In the genomic region with DNA sequence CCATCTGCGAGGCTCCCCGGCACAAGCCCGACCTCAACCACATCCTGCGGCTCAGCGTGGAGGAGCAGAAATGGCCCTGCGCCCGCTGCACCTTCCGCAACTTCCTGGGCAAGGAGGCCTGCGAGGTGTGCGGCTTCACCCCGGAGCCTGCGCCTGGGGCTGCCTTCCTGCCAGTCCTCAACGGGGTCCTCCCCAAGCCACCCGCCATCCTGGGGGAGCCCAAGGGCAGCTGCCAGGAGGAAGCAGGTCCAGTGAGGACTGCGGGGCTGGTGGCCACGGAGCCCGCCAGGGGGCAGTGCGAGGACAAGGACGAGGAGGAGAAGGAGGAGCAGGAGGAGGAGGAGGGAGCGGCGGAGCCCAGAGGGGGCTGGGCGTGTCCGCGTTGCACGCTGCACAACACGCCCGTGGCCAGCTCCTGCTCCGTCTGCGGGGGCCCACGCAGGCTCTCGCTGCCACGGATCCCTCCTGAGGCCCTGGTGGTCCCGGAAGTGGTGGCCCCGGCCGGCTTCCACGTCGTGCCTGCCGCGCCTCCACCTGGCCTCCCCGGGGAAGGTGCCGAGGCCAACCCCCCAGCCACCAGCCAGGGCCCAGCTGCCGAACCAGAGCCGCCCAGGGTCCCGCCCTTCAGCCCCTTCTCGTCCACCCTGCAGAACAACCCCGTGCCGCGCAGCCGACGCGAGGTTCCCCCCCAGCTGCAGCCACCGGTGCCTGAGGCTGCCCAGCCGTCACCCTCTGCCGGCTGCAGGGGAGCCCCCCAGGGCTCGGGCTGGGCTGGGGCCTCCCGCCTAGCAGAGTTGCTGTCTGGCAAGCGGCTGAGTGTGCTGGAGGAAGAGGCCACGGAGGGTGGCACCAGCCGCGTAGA, we compare ENCODE assay signal across 6 cellular contexts. TPM values are rescaled to one million over a fixed set of nuclear protein-coding genes. Genes with fewer than 3 reads are reported as not detected.
DNase-seq lines count a peak whose midpoint lies in the region; ATAC-seq lines count a peak whose summit lies in the region.

No MANE protein-coding gene starts in this region.

- ATAC-seq in left colon, result peak; percentile 88
- ATAC-seq in GM18511 (IDR thresholded peaks at IDR 0.05; ENCODE audit: unreplicated experiment), result no peak
- ATAC-seq in HG02885 (IDR thresholded peaks at IDR 0.05; ENCODE audit: poor library complexity, unreplicated experiment), result no peak

- peak in 50 of 76 experiments; percentile 10 to 81 (median 52) for DNase-seq in HUDEP-2 (lab: John Stamatoyannopoulos, UW; ENCODE audit: unreplicated experiment in 76 of 76)
- peak; percentile 45 for DNase-seq in activated T-cell treated with anti-CD3 and anti-CD28 coated beads for 48 hours (ENCODE audit: low read depth)
- DNase-seq in left colon, result peak; percentile 80 to 88
- DNase-seq in RKO (ENCODE audit: low spot score), result no peak

- intact Hi-C loops in left colon (cut with DNase I, micrococcal nuclease), result no loop called here

RNA-seq across cellular contexts. Expression of a gene that starts 13.1 kb away (rescaled TPM):
- not detected for total RNA-seq in left colon

RNA-seq across cellular contexts. Expression of a gene that starts 19.6 kb away (rescaled TPM):
- 100 to 1,000 TPM in 1 of 2 donors, 10 to 100 TPM in 1; 98.8 to 102 TPM for total RNA-seq in left colon

RNA-seq across cellular contexts. Expression of a gene that starts 19.7 kb away (rescaled TPM):
- under 1 TPM in 1 of 2 donors, not detected in 1; 0.36 TPM for total RNA-seq in left colon

RNA-seq across cellular contexts. Expression of a gene that starts 22.6 kb away (rescaled TPM):
- total RNA-seq in left colon, result 10 to 100 TPM; 37.6 to 39.5 TPM

RNA-seq across cellular contexts. Expression of a gene that starts 42.7 kb away (rescaled TPM):
- total RNA-seq in left colon, result 10 to 100 TPM; 38.2 to 43.4 TPM
